In the genomic region with DNA sequence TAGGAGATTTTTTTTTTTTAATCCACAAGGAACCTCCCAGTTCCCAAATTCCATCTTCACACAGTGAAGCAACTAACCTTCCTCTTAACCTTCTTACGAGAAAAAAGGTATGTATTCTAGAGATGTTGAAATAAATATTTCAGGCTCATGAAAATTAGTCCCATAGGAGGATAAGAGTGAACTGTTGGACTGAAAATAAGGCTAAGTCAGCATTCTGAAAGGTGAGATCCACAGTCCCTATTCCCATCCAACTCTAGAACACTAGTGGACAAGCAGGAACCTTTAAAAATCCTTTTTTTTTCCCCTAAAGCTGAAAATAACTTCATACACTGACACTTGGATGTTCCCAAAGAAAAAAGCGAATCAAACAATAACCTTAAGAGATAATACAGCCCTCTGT, we compare ENCODE assay signal across 1 cellular context.
TF ChIP-seq lines count a peak whose summit lies in the region.

No MANE protein-coding gene starts in this region.

TF ChIP-seq in GM23338, 12 proteins besides CTCF, POLR2A, EP300 and RAD21 (continued from another document):
- TF ChIP-seq, protein P1, sequence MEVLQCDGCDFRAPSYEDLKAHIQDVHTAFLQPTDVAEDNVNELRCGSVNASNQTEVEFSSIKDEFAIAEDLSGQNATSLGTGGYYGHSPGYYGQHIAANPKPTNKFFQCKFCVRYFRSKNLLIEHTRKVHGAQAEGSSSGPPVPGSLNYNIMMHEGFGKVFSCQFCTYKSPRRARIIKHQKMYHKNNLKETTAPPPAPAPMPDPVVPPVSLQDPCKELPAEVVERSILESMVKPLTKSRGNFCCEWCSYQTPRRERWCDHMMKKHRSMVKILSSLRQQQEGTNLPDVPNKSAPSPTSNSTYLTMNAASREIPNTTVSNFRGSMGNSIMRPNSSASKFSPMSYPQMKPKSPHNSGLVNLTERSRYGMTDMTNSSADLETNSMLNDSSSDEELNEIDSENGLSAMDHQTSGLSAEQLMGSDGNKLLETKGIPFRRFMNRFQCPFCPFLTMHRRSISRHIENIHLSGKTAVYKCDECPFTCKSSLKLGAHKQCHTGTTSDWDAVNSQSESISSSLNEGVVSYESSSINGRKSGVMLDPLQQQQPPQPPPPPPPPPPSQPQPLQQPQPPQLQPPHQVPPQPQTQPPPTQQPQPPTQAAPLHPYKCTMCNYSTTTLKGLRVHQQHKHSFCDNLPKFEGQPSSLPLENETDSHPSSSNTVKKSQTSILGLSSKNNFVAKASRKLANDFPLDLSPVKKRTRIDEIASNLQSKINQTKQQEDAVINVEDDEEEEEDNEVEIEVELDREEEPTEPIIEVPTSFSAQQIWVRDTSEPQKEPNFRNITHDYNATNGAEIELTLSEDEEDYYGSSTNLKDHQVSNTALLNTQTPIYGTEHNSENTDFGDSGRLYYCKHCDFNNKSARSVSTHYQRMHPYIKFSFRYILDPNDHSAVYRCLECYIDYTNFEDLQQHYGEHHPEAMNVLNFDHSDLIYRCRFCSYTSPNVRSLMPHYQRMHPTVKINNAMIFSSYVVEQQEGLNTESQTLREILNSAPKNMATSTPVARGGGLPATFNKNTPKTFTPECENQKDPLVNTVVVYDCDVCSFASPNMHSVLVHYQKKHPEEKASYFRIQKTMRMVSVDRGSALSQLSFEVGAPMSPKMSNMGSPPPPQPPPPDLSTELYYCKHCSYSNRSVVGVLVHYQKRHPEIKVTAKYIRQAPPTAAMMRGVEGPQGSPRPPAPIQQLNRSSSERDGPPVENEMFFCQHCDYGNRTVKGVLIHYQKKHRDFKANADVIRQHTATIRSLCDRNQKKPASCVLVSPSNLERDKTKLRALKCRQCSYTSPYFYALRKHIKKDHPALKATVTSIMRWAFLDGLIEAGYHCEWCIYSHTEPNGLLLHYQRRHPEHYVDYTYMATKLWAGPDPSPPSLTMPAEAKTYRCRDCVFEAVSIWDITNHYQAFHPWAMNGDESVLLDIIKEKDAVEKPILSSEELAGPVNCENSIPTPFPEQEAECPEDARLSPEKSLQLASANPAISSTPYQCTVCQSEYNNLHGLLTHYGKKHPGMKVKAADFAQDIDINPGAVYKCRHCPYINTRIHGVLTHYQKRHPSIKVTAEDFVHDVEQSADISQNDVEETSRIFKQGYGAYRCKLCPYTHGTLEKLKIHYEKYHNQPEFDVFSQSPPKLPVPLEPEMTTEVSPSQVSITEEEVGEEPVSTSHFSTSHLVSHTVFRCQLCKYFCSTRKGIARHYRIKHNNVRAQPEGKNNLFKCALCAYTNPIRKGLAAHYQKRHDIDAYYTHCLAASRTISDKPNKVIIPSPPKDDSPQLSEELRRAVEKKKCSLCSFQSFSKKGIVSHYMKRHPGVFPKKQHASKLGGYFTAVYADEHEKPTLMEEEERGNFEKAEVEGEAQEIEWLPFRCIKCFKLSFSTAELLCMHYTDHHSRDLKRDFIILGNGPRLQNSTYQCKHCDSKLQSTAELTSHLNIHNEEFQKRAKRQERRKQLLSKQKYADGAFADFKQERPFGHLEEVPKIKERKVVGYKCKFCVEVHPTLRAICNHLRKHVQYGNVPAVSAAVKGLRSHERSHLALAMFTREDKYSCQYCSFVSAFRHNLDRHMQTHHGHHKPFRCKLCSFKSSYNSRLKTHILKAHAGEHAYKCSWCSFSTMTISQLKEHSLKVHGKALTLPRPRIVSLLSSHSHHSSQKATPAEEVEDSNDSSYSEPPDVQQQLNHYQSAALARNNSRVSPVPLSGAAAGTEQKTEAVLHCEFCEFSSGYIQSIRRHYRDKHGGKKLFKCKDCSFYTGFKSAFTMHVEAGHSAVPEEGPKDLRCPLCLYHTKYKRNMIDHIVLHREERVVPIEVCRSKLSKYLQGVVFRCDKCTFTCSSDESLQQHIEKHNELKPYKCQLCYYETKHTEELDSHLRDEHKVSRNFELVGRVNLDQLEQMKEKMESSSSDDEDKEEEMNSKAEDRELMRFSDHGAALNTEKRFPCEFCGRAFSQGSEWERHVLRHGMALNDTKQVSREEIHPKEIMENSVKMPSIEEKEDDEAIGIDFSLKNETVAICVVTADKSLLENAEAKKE (CRISPR knock-in tag; IDR thresholded peaks at IDR 0.05), result no peak
- TF ChIP-seq EZH2phosphoT487 (IDR thresholded peaks at IDR 0.05; ENCODE audit: unreplicated experiment) (no peak), NANOG (IDR thresholded peaks at IDR 0.05; ENCODE audit: borderline replicate concordance) (no peak), POLR2AphosphoS5 (IDR thresholded peaks at IDR 0.05; ENCODE audit: low read depth) (no peak), ZNF331 (CRISPR knock-in tag; IDR thresholded peaks at IDR 0.05; ENCODE audit: low read depth) (no peak), EZH2 (IDR thresholded peaks at IDR 0.05; ENCODE audit: low read depth, unreplicated experiment) (no peak), STAT1 (IDR thresholded peaks at IDR 0.05; ENCODE audit: unreplicated experiment) (no peak)
- TF ChIP-seq, protein P2, sequence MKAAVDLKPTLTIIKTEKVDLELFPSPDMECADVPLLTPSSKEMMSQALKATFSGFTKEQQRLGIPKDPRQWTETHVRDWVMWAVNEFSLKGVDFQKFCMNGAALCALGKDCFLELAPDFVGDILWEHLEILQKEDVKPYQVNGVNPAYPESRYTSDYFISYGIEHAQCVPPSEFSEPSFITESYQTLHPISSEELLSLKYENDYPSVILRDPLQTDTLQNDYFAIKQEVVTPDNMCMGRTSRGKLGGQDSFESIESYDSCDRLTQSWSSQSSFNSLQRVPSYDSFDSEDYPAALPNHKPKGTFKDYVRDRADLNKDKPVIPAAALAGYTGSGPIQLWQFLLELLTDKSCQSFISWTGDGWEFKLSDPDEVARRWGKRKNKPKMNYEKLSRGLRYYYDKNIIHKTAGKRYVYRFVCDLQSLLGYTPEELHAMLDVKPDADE (IDR thresholded peaks at IDR 0.05), result no peak
- TF ChIP-seq, protein P3, sequence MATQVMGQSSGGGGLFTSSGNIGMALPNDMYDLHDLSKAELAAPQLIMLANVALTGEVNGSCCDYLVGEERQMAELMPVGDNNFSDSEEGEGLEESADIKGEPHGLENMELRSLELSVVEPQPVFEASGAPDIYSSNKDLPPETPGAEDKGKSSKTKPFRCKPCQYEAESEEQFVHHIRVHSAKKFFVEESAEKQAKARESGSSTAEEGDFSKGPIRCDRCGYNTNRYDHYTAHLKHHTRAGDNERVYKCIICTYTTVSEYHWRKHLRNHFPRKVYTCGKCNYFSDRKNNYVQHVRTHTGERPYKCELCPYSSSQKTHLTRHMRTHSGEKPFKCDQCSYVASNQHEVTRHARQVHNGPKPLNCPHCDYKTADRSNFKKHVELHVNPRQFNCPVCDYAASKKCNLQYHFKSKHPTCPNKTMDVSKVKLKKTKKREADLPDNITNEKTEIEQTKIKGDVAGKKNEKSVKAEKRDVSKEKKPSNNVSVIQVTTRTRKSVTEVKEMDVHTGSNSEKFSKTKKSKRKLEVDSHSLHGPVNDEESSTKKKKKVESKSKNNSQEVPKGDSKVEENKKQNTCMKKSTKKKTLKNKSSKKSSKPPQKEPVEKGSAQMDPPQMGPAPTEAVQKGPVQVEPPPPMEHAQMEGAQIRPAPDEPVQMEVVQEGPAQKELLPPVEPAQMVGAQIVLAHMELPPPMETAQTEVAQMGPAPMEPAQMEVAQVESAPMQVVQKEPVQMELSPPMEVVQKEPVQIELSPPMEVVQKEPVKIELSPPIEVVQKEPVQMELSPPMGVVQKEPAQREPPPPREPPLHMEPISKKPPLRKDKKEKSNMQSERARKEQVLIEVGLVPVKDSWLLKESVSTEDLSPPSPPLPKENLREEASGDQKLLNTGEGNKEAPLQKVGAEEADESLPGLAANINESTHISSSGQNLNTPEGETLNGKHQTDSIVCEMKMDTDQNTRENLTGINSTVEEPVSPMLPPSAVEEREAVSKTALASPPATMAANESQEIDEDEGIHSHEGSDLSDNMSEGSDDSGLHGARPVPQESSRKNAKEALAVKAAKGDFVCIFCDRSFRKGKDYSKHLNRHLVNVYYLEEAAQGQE (IDR thresholded peaks at IDR 0.05; ENCODE audit: unreplicated experiment), result no peak
